36 cellular contexts compared by ENCODE assay signal in the genomic region with DNA sequence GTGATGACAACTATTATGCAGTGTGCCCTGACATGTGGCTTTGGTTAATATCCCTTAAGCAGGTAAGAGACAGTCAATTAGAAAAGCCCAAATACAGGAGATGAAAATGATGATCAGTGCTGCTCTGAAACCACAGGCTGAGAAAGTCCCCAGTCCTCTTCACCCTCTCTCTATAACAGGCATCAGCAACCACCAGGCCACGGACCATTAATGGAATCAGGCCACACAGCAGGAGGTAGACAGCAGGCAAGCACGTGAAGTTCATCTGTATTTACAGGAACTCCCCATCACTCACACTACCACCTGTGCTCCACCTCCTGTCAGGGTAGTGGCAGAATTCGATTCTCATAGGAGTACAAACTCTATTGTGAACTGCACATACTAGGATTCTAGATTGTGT.
"Had no signal": no experiment of that assay in that cellular context is flagged by ENCODE, and none has a peak within 500 bp of the region (broad histone marks: within the 10 kb centered on the region; RNA-seq: fewer than 3 reads in every experiment).

No MANE protein-coding gene starts in this region.

- H3K9me3 ChIP-seq: adrenal gland, ascending aorta, body of pancreas, breast epithelium had no signal

- H3K4me1 ChIP-seq: adrenal gland, ascending aorta, body of pancreas, breast epithelium, colonic mucosa had no signal

- H3K27me3 ChIP-seq: adrenal gland, ascending aorta, body of pancreas, brain microvascular endothelial cell, breast epithelium, cardiac muscle cell, colonic mucosa had no signal

- H3K36me3 ChIP-seq: adrenal gland, ascending aorta, brain microvascular endothelial cell, breast epithelium, cardiac muscle cell, colonic mucosa had no signal

- DNase-seq: activated effector memory CD4-positive, alpha-beta T cell treated with anti-CD3 and anti-CD28 coated beads, Interleukin-2, amount 50 U/mL, for 16 hours; activated effector memory CD4-positive, alpha-beta T cell treated with Interleukin-2 at 50 U/mL for 16 hours; activated gamma-delta T cell; activated gamma-delta T cell treated with Interleukin-2 at 50 U/mL for 16 hours; activated naive CD4-positive, alpha-beta T cell; activated naive CD4-positive, alpha-beta T cell treated with anti-CD3 and anti-CD28 coated beads for 36 hours; activated naive CD4-positive, alpha-beta T cell treated with anti-CD3 and anti-CD28 coated beads, Interleukin-2, amount 10 ng/mL, durations not matched to agents 7 days and 5 days; activated naive CD4-positive, alpha-beta T cell treated with anti-CD3 and anti-CD28 coated beads, Interleukin-2, amount 50 U/mL, for 16 hours; activated naive CD4-positive, alpha-beta T cell treated with Interleukin-2 at 50 U/mL for 16 hours; activated naive CD8-positive, alpha-beta T cell treated with anti-CD3 and anti-CD28 coated beads for 36 hours; activated naive CD8-positive, alpha-beta T cell treated with anti-CD3 and anti-CD28 coated beads, Interleukin-2, amount 10 ng/mL, durations not matched to agents 7 days and 5 days; activated naive CD8-positive, alpha-beta T cell treated with anti-CD3 and anti-CD28 coated beads, Interleukin-2, amount 50 U/mL, for 24 hours; activated T-cell treated with anti-CD3 and anti-CD28 coated beads, Interleukin-2, amount 50 U/mL, for 48 hours; activated T-cell treated with anti-CD3 and anti-CD28 coated beads, Interleukin-2, amount 50 U/mL, for 72 hours; adrenal gland; amniotic stem cell; amygdala; anterior cingulate cortex; aorta; body of pancreas; brain microvascular endothelial cell; caudate nucleus; central memory CD4-positive, alpha-beta T cell; cerebellar nuclear complex; colonic mucosa had no signal

- H3K4me3 ChIP-seq: adrenal gland, ascending aorta, body of pancreas, breast epithelium, cardiac muscle cell, colonic mucosa had no signal

- H3K36me3 Mint-ChIP-seq: activated naive CD4-positive, alpha-beta T cell treated with anti-CD3 and anti-CD28 coated beads, Interleukin-2, amount 10 ng/mL, durations not matched to agents 7 days and 5 days; activated naive CD4-positive, alpha-beta T cell treated with anti-CD3 and anti-CD28 coated beads, Interleukin-2, amount 50 U/mL, for 24 hours; activated naive CD4-positive, alpha-beta T cell treated with anti-CD3 and anti-CD28 coated beads, Interleukin-2, amount 50 U/mL, for 72 hours; activated naive CD8-positive, alpha-beta T cell; activated naive CD8-positive, alpha-beta T cell treated with anti-CD3 and anti-CD28 coated beads for 36 hours; activated naive CD8-positive, alpha-beta T cell treated with anti-CD3 and anti-CD28 coated beads, Interleukin-2, amount 10 ng/mL, durations not matched to agents 7 days and 5 days; brain had no signal

- H3K27ac Mint-ChIP-seq: activated naive CD4-positive, alpha-beta T cell treated with anti-CD3 and anti-CD28 coated beads for 36 hours; activated naive CD4-positive, alpha-beta T cell treated with anti-CD3 and anti-CD28 coated beads, Interleukin-2, amount 10 ng/mL, durations not matched to agents 7 days and 5 days; activated naive CD4-positive, alpha-beta T cell treated with anti-CD3 and anti-CD28 coated beads, Interleukin-2, amount 50 U/mL, for 24 hours; activated naive CD4-positive, alpha-beta T cell treated with anti-CD3 and anti-CD28 coated beads, Interleukin-2, amount 50 U/mL, for 72 hours; activated naive CD8-positive, alpha-beta T cell; activated naive CD8-positive, alpha-beta T cell treated with anti-CD3 and anti-CD28 coated beads for 36 hours; activated naive CD8-positive, alpha-beta T cell treated with anti-CD3 and anti-CD28 coated beads, Interleukin-2, amount 10 ng/mL, durations not matched to agents 7 days and 5 days; activated naive CD8-positive, alpha-beta T cell treated with anti-CD3 and anti-CD28 coated beads, Interleukin-2, amount 50 U/mL, for 24 hours; activated T-cell treated with anti-CD3 and anti-CD28 coated beads, Interleukin-2, amount 50 U/mL, for 72 hours; activated T-helper 1 cell treated with anti-CD3 and anti-CD28 coated beads, Interleukin-12 subunit alpha, Interleukin-12 subunit beta, Interleukin-2, Interleukin-4 antibody, amounts not matched to agents 30 ng/mL and 10 ng/mL and 1 ng/mL, durations not matched to agents 14 hours and 24 hours and 36 hours; activated T-helper 17 cell treated with anti-CD3 and anti-CD28 coated beads, Interleukin-2, amount 50 U/mL, for 72 hours; activated T-helper 2 cell treated with anti-CD3 and anti-CD28 coated beads, Interferon-gamma antibody, Interleukin-2, Interleukin-4, amounts not matched to agents 10 μg/mL and 5 μg/mL and 100 μg/mL, durations not matched to agents 14 hours and 24 hours and 36 hours; brain had no signal

- ATAC-seq: activated naive CD4-positive, alpha-beta T cell treated with anti-CD3 and anti-CD28 coated beads, Interleukin-2, amount 50 U/mL, for 72 hours; activated naive CD8-positive, alpha-beta T cell treated with anti-CD3 and anti-CD28 coated beads, Interleukin-2, amount 50 U/mL, for 24 hours; activated T-cell treated with anti-CD3 and anti-CD28 coated beads, Interleukin-2, amount 50 U/mL, for 72 hours; activated T-helper 17 cell treated with anti-CD3 and anti-CD28 coated beads, Interleukin-2, amount 50 U/mL, for 72 hours; body of pancreas had no signal

- H3K4me3 Mint-ChIP-seq: activated naive CD4-positive, alpha-beta T cell treated with anti-CD3 and anti-CD28 coated beads for 36 hours; activated naive CD4-positive, alpha-beta T cell treated with anti-CD3 and anti-CD28 coated beads, Interleukin-2, amount 10 ng/mL, durations not matched to agents 7 days and 5 days; activated naive CD4-positive, alpha-beta T cell treated with anti-CD3 and anti-CD28 coated beads, Interleukin-2, amount 50 U/mL, for 24 hours; activated naive CD8-positive, alpha-beta T cell; activated naive CD8-positive, alpha-beta T cell treated with anti-CD3 and anti-CD28 coated beads for 36 hours; activated naive CD8-positive, alpha-beta T cell treated with anti-CD3 and anti-CD28 coated beads, Interleukin-2, amount 10 ng/mL, durations not matched to agents 7 days and 5 days; activated naive CD8-positive, alpha-beta T cell treated with anti-CD3 and anti-CD28 coated beads, Interleukin-2, amount 50 U/mL, for 24 hours; activated T-cell treated with anti-CD3 and anti-CD28 coated beads, Interleukin-2, amount 50 U/mL, for 72 hours; activated T-helper 1 cell treated with anti-CD3 and anti-CD28 coated beads, Interleukin-12 subunit alpha, Interleukin-12 subunit beta, Interleukin-2, Interleukin-4 antibody, amounts not matched to agents 30 ng/mL and 10 ng/mL and 1 ng/mL, durations not matched to agents 14 hours and 24 hours and 36 hours; activated T-helper 17 cell treated with anti-CD3 and anti-CD28 coated beads, Interleukin-2, amount 50 U/mL, for 72 hours; brain; central memory CD8-positive, alpha-beta T cell had no signal

- H3K27ac ChIP-seq: adrenal gland, ascending aorta, body of pancreas, brain microvascular endothelial cell, breast epithelium, cardiac muscle cell, colonic mucosa had no signal

- H3K27me3 Mint-ChIP-seq: activated naive CD4-positive, alpha-beta T cell treated with anti-CD3 and anti-CD28 coated beads, Interleukin-2, amount 10 ng/mL, durations not matched to agents 7 days and 5 days; activated naive CD4-positive, alpha-beta T cell treated with anti-CD3 and anti-CD28 coated beads, Interleukin-2, amount 50 U/mL, for 24 hours; activated naive CD8-positive, alpha-beta T cell; activated naive CD8-positive, alpha-beta T cell treated with anti-CD3 and anti-CD28 coated beads for 36 hours; activated naive CD8-positive, alpha-beta T cell treated with anti-CD3 and anti-CD28 coated beads, Interleukin-2, amount 10 ng/mL, durations not matched to agents 7 days and 5 days; activated naive CD8-positive, alpha-beta T cell treated with anti-CD3 and anti-CD28 coated beads, Interleukin-2, amount 50 U/mL, for 24 hours; activated T-helper 17 cell treated with anti-CD3 and anti-CD28 coated beads, Interleukin-2, amount 50 U/mL, for 72 hours; brain; central memory CD8-positive, alpha-beta T cell had no signal

- H3K4me1 Mint-ChIP-seq: activated naive CD4-positive, alpha-beta T cell treated with anti-CD3 and anti-CD28 coated beads, Interleukin-2, amount 10 ng/mL, durations not matched to agents 7 days and 5 days; activated naive CD4-positive, alpha-beta T cell treated with anti-CD3 and anti-CD28 coated beads, Interleukin-2, amount 50 U/mL, for 24 hours; activated naive CD8-positive, alpha-beta T cell treated with anti-CD3 and anti-CD28 coated beads for 36 hours; activated naive CD8-positive, alpha-beta T cell treated with anti-CD3 and anti-CD28 coated beads, Interleukin-2, amount 10 ng/mL, durations not matched to agents 7 days and 5 days; activated naive CD8-positive, alpha-beta T cell treated with anti-CD3 and anti-CD28 coated beads, Interleukin-2, amount 50 U/mL, for 24 hours; activated T-helper 17 cell treated with anti-CD3 and anti-CD28 coated beads, Interleukin-2, amount 50 U/mL, for 72 hours; brain; central memory CD8-positive, alpha-beta T cell had no signal

- H3K9me3 Mint-ChIP-seq: activated naive CD4-positive, alpha-beta T cell treated with anti-CD3 and anti-CD28 coated beads, Interleukin-2, amount 50 U/mL, for 24 hours; activated naive CD8-positive, alpha-beta T cell treated with anti-CD3 and anti-CD28 coated beads, Interleukin-2, amount 50 U/mL, for 24 hours had no signal
